ENCODE assay signal across 15 cellular contexts in genomic region chr12:108638997-108639822, GRCh38. TPM values are rescaled to one million over a fixed set of nuclear protein-coding genes. Genes with fewer than 3 reads are reported as not detected.
A peak's percentile ranks its signal among the peaks of the same experiment; 100 is the strongest.
DNase-seq lines count a peak whose midpoint lies in the region; ATAC-seq, FAIRE-seq and TF ChIP-seq lines count a peak whose summit lies in the region.
"Had no signal": no experiment of that assay in that cellular context is flagged by ENCODE, and none has a peak within 500 bp of the region (broad histone marks: within the 10 kb centered on the region; RNA-seq: fewer than 3 reads in every experiment).

No MANE protein-coding gene starts in this region.

- 96% methylated on average over 11 of the region's 11 CpGs for WGBS in K562 (ENCODE audit: insufficient coverage, low coverage, missing lambda C conversion rate)
- WGBS in mesendoderm (ENCODE audit: extremely low coverage, insufficient coverage, low lambda C conversion rate): no CpG with 5 or more reads among the region's 11 CpGs
- 71 to 75% methylated on average over 11 of the region's 11 CpGs for WGBS in tibial nerve, 2 donors

- H3K4me3 ChIP-seq in K562: no peak overlapping the region
- no peak overlapping the region for H3K4me3 ChIP-seq in mesendoderm (ENCODE audit: low read length)
- no peak overlapping the region for H3K4me3 ChIP-seq in tibial nerve
- H3K4me3 ChIP-seq: A549 had no signal

- CTCF ChIA-PET in K562 (lab: Yijun Ruan, JAX; ENCODE audit: low intra/inter-chr PET ratio): no interaction called here

- H3K9me3 ChIP-seq in K562 (replicated peaks; ENCODE audit: control insufficient read depth, insufficient read depth, low read depth, low read length): no peaks in the 10 kb centered on the region
- H3K9me3 ChIP-seq in tibial nerve: no peaks in the 10 kb centered on the region
- H3K9me3 ChIP-seq: A549, tibial artery had no signal

- H3K27ac ChIP-seq in K562 (ENCODE audit: extremely low read depth, low read depth, low read length) (no peak overlapping the region), mesendoderm (ENCODE audit: low read depth, low read length) (peak overlapping the region; percentile 48), tibial nerve (peak overlapping the region; percentile 63 to 94 (median 76))
- H3K27ac ChIP-seq: A549 had no signal

- H3K9ac ChIP-seq in K562 (ENCODE audit: insufficient read depth in 1 of 2, low read depth in 2 of 2, low read length in 2 of 2): no peak overlapping the region
- H3K9ac ChIP-seq in mesendoderm (ENCODE audit: low read length): no peak overlapping the region

- H2BK15ac ChIP-seq in mesendoderm (replicated peaks; ENCODE audit: low read depth): no peak overlapping the region

- no peak overlapping the region for H3K56ac ChIP-seq in mesendoderm (ENCODE audit: low read length)

- no peak overlapping the region for H2BK120ac ChIP-seq in mesendoderm (ENCODE audit: low read depth, low read length)

- H3K27me3 ChIP-seq in K562 (ENCODE audit: control insufficient read depth in 2 of 2, insufficient read depth in 2 of 2, low read length in 2 of 2) (no peaks in the 10 kb centered on the region), mesendoderm (ENCODE audit: insufficient read depth, low read length, poor library complexity) (no peaks in the 10 kb centered on the region), tibial nerve (no peaks in the 10 kb centered on the region)

- POLR2A ChIA-PET in activated naive CD8-positive, alpha-beta T cell treated with anti-CD3 and anti-CD28 coated beads, Interleukin-2, amount 10 ng/mL, durations not matched to agents 7 days and 5 days (lab: Charles Lee): interaction anchor here (1.1 to 3.5 kb wide), 2 partner anchors 10 to 22 kb away, joined by 3 to 21 read pairs; no protein-coding TSS in a partner anchor
- POLR2A ChIA-PET in K562 (lab: Yijun Ruan, JAX): interaction anchor here (0.9 to 4.6 kb wide), 2 partner anchors 9 to 187 kb away, joined by 3 to 69 read pairs; no protein-coding TSS in a partner anchor

- H3K79me2 ChIP-seq in K562 (ENCODE audit: control insufficient read depth, insufficient read depth, low read length) (no peaks in the 10 kb centered on the region), mesendoderm (ENCODE audit: control insufficient read depth, insufficient read depth, low read length) (no peaks in the 10 kb centered on the region)

- H2AFZ ChIP-seq in K562 (ENCODE audit: low read depth, low read length): no peak overlapping the region

- no peak for TF ChIP-seq CTCF in K562 (IDR thresholded peaks at IDR 0.05 in 2 of 3, conservative IDR thresholded peaks at IDR 0.05 in 1 of 3; ENCODE audit: insufficient read depth in 2 of 3, low read depth in 1 of 3, low read length in 3 of 3)
- no peak for TF ChIP-seq CTCF in tibial nerve (IDR thresholded peaks at IDR 0.05)

- H4K8ac ChIP-seq in mesendoderm (ENCODE audit: low read depth, low read length): no peak overlapping the region

- BruUV-seq in K562 (replicated peaks; lab: Mats Ljungman, UMichigan): no TSS peak

- no peak overlapping the region for H3K4ac ChIP-seq in mesendoderm (ENCODE audit: low read depth, low read length)

- no peaks in the 10 kb centered on the region for H3K27me3 Mint-ChIP-seq in activated naive CD8-positive, alpha-beta T cell treated with anti-CD3 and anti-CD28 coated beads, Interleukin-2, amount 10 ng/mL, durations not matched to agents 7 days and 5 days
- no peaks in the 10 kb centered on the region for H3K27me3 Mint-ChIP-seq in activated naive CD8-positive, alpha-beta T cell treated with anti-CD3 and anti-CD28 coated beads, Interleukin-2, amount 50 U/mL, for 24 hours

- H3K4me1 ChIP-seq in K562 (replicated peaks in 1 of 2; ENCODE audit: control insufficient read depth in 2 of 2, insufficient read depth in 2 of 2, low read length in 2 of 2) (peaks cover 27 to 37% of the 10 kb centered on the region in 2 experiments), mesendoderm (ENCODE audit: control insufficient read depth, low read depth, low read length) (peaks cover 6% of the 10 kb centered on the region), tibial nerve (peaks cover 0 to 76% (median 48%) of the 10 kb centered on the region in 4 donors)

- H3K23ac ChIP-seq in mesendoderm (ENCODE audit: low read length): no peak overlapping the region

- TF ChIP-seq EP300 in K562 (IDR thresholded peaks at IDR 0.05; ENCODE audit: low read length): no peak
- TF ChIP-seq EP300 in tibial nerve (IDR thresholded peaks at IDR 0.05): no peak

- FAIRE-seq in K562 (lab: Jason Lieb, UNC): no peak
- FAIRE-seq: A549 had no signal

- H3K9me1 ChIP-seq in K562 (ENCODE audit: control insufficient read depth, insufficient read depth, low read length): no peaks in the 10 kb centered on the region

- H3K79me1 ChIP-seq in mesendoderm (ENCODE audit: low read length): no peaks in the 10 kb centered on the region

- no peak overlapping the region for H3K4me3 Mint-ChIP-seq in activated naive CD8-positive, alpha-beta T cell treated with anti-CD3 and anti-CD28 coated beads, Interleukin-2, amount 10 ng/mL, durations not matched to agents 7 days and 5 days
- no peak overlapping the region for H3K4me3 Mint-ChIP-seq in activated naive CD8-positive, alpha-beta T cell treated with anti-CD3 and anti-CD28 coated beads, Interleukin-2, amount 50 U/mL, for 24 hours

- ATAC-seq in activated naive CD8-positive, alpha-beta T cell treated with anti-CD3 and anti-CD28 coated beads, Interleukin-2, amount 10 ng/mL, durations not matched to agents 7 days and 5 days (ENCODE audit: low read depth): no peak
- no peak for ATAC-seq in activated naive CD8-positive, alpha-beta T cell treated with anti-CD3 and anti-CD28 coated beads, Interleukin-2, amount 50 U/mL, for 24 hours
- ATAC-seq in K562: no peak

- H4K5ac ChIP-seq in mesendoderm (ENCODE audit: low read length): no peak overlapping the region

- H2BK5ac ChIP-seq in mesendoderm (ENCODE audit: low read length): no peak overlapping the region

- H3K4me2 ChIP-seq in K562 (ENCODE audit: insufficient read depth, low read length) (no peak overlapping the region), mesendoderm (ENCODE audit: low read length) (no peak overlapping the region)
- H3K4me2 ChIP-seq: A549 had no signal

- no peak overlapping the region for H2AK5ac ChIP-seq in mesendoderm (ENCODE audit: low read length)

- H3K36me3 ChIP-seq in K562 (ENCODE audit: control insufficient read depth, insufficient read depth, low read length) (peaks cover 32% of the 10 kb centered on the region; the same call in 2 of the 3 replicates), mesendoderm (ENCODE audit: control insufficient read depth, insufficient read depth, low read length) (no peaks in the 10 kb centered on the region), tibial nerve (no peaks in the 10 kb centered on the region)
- H3K36me3 ChIP-seq: tibial artery had no signal

- H3K36me3 Mint-ChIP-seq in activated naive CD8-positive, alpha-beta T cell treated with anti-CD3 and anti-CD28 coated beads, Interleukin-2, amount 10 ng/mL, durations not matched to agents 7 days and 5 days: peaks cover 15% of the 10 kb centered on the region
- no peaks in the 10 kb centered on the region for H3K36me3 Mint-ChIP-seq in activated naive CD8-positive, alpha-beta T cell treated with anti-CD3 and anti-CD28 coated beads, Interleukin-2, amount 50 U/mL, for 24 hours (ENCODE audit: low read depth)

- in situ Hi-C loops in K562 (cut with MboI): no loop called here

- peak overlapping the region; percentile 11 for H3K27ac Mint-ChIP-seq in activated naive CD8-positive, alpha-beta T cell treated with anti-CD3 and anti-CD28 coated beads, Interleukin-2, amount 10 ng/mL, durations not matched to agents 7 days and 5 days
- no peak overlapping the region for H3K27ac Mint-ChIP-seq in activated naive CD8-positive, alpha-beta T cell treated with anti-CD3 and anti-CD28 coated beads, Interleukin-2, amount 50 U/mL, for 24 hours

- no peak overlapping the region for H3K18ac ChIP-seq in mesendoderm (ENCODE audit: low read length)

- no peak for TF ChIP-seq RAD21 in K562 (CRISPR knock-in tag; conservative IDR thresholded peaks at IDR 0.05 in 1 of 2, IDR thresholded peaks at IDR 0.05 in 1 of 2)

- TF ChIP-seq POLR2A in K562 (conservative IDR thresholded peaks at IDR 0.05) (no peak), tibial nerve (IDR thresholded peaks at IDR 0.05) (no peak)

- intact Hi-C loops in K562 (cut with micrococcal nuclease): no loop called here

- peaks cover 29% of the 10 kb centered on the region for H3K4me1 Mint-ChIP-seq in activated naive CD8-positive, alpha-beta T cell treated with anti-CD3 and anti-CD28 coated beads, Interleukin-2, amount 10 ng/mL, durations not matched to agents 7 days and 5 days
- H3K4me1 Mint-ChIP-seq in activated naive CD8-positive, alpha-beta T cell treated with anti-CD3 and anti-CD28 coated beads, Interleukin-2, amount 50 U/mL, for 24 hours: peaks cover 58% of the 10 kb centered on the region

- no peaks in the 10 kb centered on the region for H3K9me3 Mint-ChIP-seq in activated naive CD8-positive, alpha-beta T cell treated with anti-CD3 and anti-CD28 coated beads, Interleukin-2, amount 10 ng/mL, durations not matched to agents 7 days and 5 days
- no peaks in the 10 kb centered on the region for H3K9me3 Mint-ChIP-seq in activated naive CD8-positive, alpha-beta T cell treated with anti-CD3 and anti-CD28 coated beads, Interleukin-2, amount 50 U/mL, for 24 hours

- no peak for DNase-seq in activated naive CD8-positive, alpha-beta T cell treated with anti-CD3 and anti-CD28 coated beads, Interleukin-2, amount 10 ng/mL, durations not matched to agents 7 days and 5 days
- DNase-seq in activated naive CD8-positive, alpha-beta T cell treated with anti-CD3 and anti-CD28 coated beads, Interleukin-2, amount 50 U/mL, for 24 hours: no peak
- no peak for DNase-seq in K562 (ENCODE audit: extremely low read depth in 1 of 4, low spot score in 3 of 4)
- no peak for DNase-seq in mesendoderm
- no peak for DNase-seq in tibial nerve (ENCODE audit: low spot score in 2 of 2)
- no peak for DNase-seq in ureter (ENCODE audit: low spot score)
- DNase-seq in NCI-H2081 treated with DMSO at 0.1 percent for 48 hours (lab: John Stamatoyannopoulos, UW): no peak
- DNase-seq in NOMO-1 treated with dmso at 0.1 percent for 144 hours (lab: John Stamatoyannopoulos, UW; ENCODE audit: unreplicated experiment): no peak
- DNase-seq: amniotic stem cell, DMS 273 treated with DMSO at 0.1 percent for 48 hours, HCEC 1CT had no signal

- 0 out of 2 replicates have a peak, but pooled peaks cover 3% of the 10 kb centered on the region for H4K20me1 ChIP-seq in K562 (replicated peaks; ENCODE audit: control insufficient read depth, insufficient read depth, low read length)

RNA-seq across cellular contexts. Expression of gene SELPLG, which starts 5.5 kb away (rescaled TPM):
- 100 to 1,000 TPM; 159 to 163 TPM for total RNA-seq in activated naive CD8-positive, alpha-beta T cell treated with anti-CD3 and anti-CD28 coated beads, Interleukin-2, amount 10 ng/mL, durations not matched to agents 7 days and 5 days
- total RNA-seq in K562 (2011; cell fraction: chromatin; rRNA removed; ENCODE audit: low replicate concordance): 0.35 and 0.79 TPM in 2 replicates
- total RNA-seq in K562 (2011; cell fraction: nucleolus; rRNA removed): 1.1 and 1.5 TPM in 2 replicates
- total RNA-seq in K562 (2011; cell fraction: nucleoplasm; rRNA removed): 0.59 and 0.69 TPM in 2 replicates
- 1.7 and 3.4 TPM in 2 replicates for total RNA-seq in K562 (2014; rRNA removed)
- 0.54 and 0.76 TPM in 2 replicates for total RNA-seq in K562 (2014; rRNA removed; fragmentation: Illumina TruSeq; extraction: Trizol)
- total RNA-seq in K562 (2015; rRNA removed; fragmentation: Illumina TruSeq; extraction: Trizol): 10.2 TPM in 2 replicates
- 2.2 and 2.5 TPM in 2 replicates for total RNA-seq in K562 (2021)
- polyA plus RNA-seq in K562 (2011; rRNA removed): 1.4 and 1.6 TPM in 2 replicates
- polyA plus RNA-seq in K562 (2011; cell fraction: cytosol; rRNA removed): 1.9 and 6.8 TPM in 2 replicates
- polyA plus RNA-seq in K562 (2011; cell fraction: nucleus; rRNA removed): 0.60 and 0.92 TPM in 2 replicates
- polyA plus RNA-seq in K562 (2012): 9.4 and 9.9 TPM in 2 replicates
- 3.3 and 3.9 TPM in 2 replicates for polyA plus RNA-seq in K562 (2014; fragmentation: Illumina TruSeq; extraction: Trizol)
- polyA plus RNA-seq in K562 (2014; fragmentation: Nextera tagmentation; extraction: Ambion mirVana): under 1 TPM; 0.22 to 0.34 TPM
- 1.2 and 2.8 TPM in 2 replicates for polyA plus RNA-seq in K562 (2014; rRNA removed)
- 0.48 and 1.1 TPM in 2 replicates for polyA minus RNA-seq in K562 (2011; rRNA and poly(A)+ RNA removed)
- polyA minus RNA-seq in K562 (2011; cell fraction: cytosol; rRNA and poly(A)+ RNA removed): 0.91 and 0.95 TPM in 2 replicates
- polyA minus RNA-seq in K562 (2011; cell fraction: nucleus; rRNA and poly(A)+ RNA removed): 0.27 and 0.44 TPM in 2 replicates
- polyA plus RNA-seq in mesendoderm (2013, experiment 1 of 2): 0.03 TPM
- 0.11 TPM for polyA plus RNA-seq in mesendoderm (2013, experiment 2 of 2)
- 10 to 100 TPM in 2 of 4 donors, 1 to 10 TPM in 2; 4.5 to 15.1 (median 9.2) TPM for total RNA-seq in tibial nerve
- 4.3 TPM for total RNA-seq in ureter

RNA-seq across cellular contexts. Expression of gene TMEM119, which starts 41.3 kb away (rescaled TPM):
- total RNA-seq in activated naive CD8-positive, alpha-beta T cell treated with anti-CD3 and anti-CD28 coated beads, Interleukin-2, amount 10 ng/mL, durations not matched to agents 7 days and 5 days: under 1 TPM; 0.11 to 0.48 TPM
- total RNA-seq in K562 (2011; cell fraction: chromatin; rRNA removed; ENCODE audit: low replicate concordance): not detected in 2 replicates
- total RNA-seq in K562 (2011; cell fraction: nucleolus; rRNA removed): not detected in 2 replicates
- total RNA-seq in K562 (2011; cell fraction: nucleoplasm; rRNA removed): not detected in 2 replicates
- total RNA-seq in K562 (2014; rRNA removed): not detected in 2 replicates
- not detected in 2 replicates for total RNA-seq in K562 (2014; rRNA removed; fragmentation: Illumina TruSeq; extraction: Trizol)
- not detected in 2 replicates for total RNA-seq in K562 (2015; rRNA removed; fragmentation: Illumina TruSeq; extraction: Trizol)
- total RNA-seq in K562 (2021): 0.18 TPM in 1 of 2 replicates, not detected in the other
- polyA plus RNA-seq in K562 (2011; rRNA removed): not detected in 2 replicates
- 0.01 TPM in 1 of 2 replicates, not detected in the other for polyA plus RNA-seq in K562 (2011; cell fraction: cytosol; rRNA removed)
- polyA plus RNA-seq in K562 (2011; cell fraction: nucleus; rRNA removed): not detected in 2 replicates
- polyA plus RNA-seq in K562 (2012): 0.11 TPM in 1 of 2 replicates, not detected in the other
- polyA plus RNA-seq in K562 (2014; fragmentation: Illumina TruSeq; extraction: Trizol): not detected in 2 replicates
- polyA plus RNA-seq in K562 (2014; fragmentation: Nextera tagmentation; extraction: Ambion mirVana): not detected
- not detected in 2 replicates for polyA plus RNA-seq in K562 (2014; rRNA removed)
- not detected in 2 replicates for polyA minus RNA-seq in K562 (2011; rRNA and poly(A)+ RNA removed)
- polyA minus RNA-seq in K562 (2011; cell fraction: cytosol; rRNA and poly(A)+ RNA removed): not detected in 2 replicates
- polyA minus RNA-seq in K562 (2011; cell fraction: nucleus; rRNA and poly(A)+ RNA removed): not detected in 2 replicates
- polyA plus RNA-seq in mesendoderm (2013, experiment 1 of 2): 0.14 TPM
- polyA plus RNA-seq in mesendoderm (2013, experiment 2 of 2): 0.13 TPM
- 10 to 100 TPM in 3 of 4 donors, 1 to 10 TPM in 1; 9.0 to 48.8 (median 42.3) TPM for total RNA-seq in tibial nerve
- 15.9 TPM for total RNA-seq in ureter
- total RNA-seq: glomerular endothelial cell, lung microvascular endothelial cell had no signal
- polyA plus RNA-seq: A549 had no signal

Comparison
In these comparisons a context has a peak if more than half of its experiments do, and no peak if none do; other contexts are left out.
1. RNA of gene SELPLG, which starts 5.5 kb away (total RNA-seq): 159 to 163 TPM in activated naive CD8-positive, alpha-beta T cell treated with anti-CD3 and anti-CD28 coated beads, Interleukin-2, amount 10 ng/mL, durations not matched to agents 7 days and 5 days; 4.5 to 15.1 TPM in tibial nerve, 4.3 TPM in ureter (single experiment) and 0.35 to 10.2 TPM in K562; every median in the first group is over 4 times any median in the second.
2. RNA of gene TMEM119, which starts 41.3 kb away (total RNA-seq): 9.0 to 48.8 TPM in tibial nerve and 15.9 TPM in ureter (single experiment); 0.11 to 0.48 TPM in activated naive CD8-positive, alpha-beta T cell treated with anti-CD3 and anti-CD28 coated beads, Interleukin-2, amount 10 ng/mL, durations not matched to agents 7 days and 5 days and 0.18 TPM in K562; every median in the first group is over 4 times any median in the second.